ENCODE assay signal across 1 cellular context in the genomic region with DNA sequence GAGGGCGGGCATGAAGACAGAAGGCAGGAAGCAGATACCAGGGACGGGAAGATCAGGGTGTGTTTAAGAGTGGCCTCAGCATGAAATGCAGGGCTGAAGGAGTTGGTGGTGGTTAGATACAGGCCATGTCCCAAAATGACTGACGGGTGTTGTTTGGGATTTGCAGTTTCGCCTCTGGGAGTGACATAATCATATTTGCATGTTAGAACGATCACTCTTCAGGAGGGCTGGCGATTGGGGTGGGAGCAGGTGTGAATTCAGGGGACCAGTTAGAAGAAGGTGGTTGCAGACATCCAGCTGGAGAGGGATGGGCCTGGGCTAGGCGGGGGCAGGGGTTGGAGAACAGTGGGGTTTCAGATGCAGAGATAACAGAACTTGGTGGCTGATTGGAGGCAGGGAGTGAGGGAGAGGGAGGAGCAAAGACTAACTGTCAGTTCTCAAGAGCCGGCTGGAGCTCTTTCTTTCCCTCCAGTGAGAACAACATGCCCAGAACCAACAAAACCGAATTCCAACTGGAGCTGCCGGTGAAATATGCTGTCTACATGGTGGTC.
A peak's percentile ranks its signal among the peaks of the same experiment; 100 is the strongest.
TF ChIP-seq lines count a peak whose summit lies in the region.

No MANE protein-coding gene starts in this region.

TF ChIP-seq in K562, 482 proteins besides CTCF, POLR2A, EP300 and RAD21 (continued from another document):
- TF ChIP-seq, protein P1, sequence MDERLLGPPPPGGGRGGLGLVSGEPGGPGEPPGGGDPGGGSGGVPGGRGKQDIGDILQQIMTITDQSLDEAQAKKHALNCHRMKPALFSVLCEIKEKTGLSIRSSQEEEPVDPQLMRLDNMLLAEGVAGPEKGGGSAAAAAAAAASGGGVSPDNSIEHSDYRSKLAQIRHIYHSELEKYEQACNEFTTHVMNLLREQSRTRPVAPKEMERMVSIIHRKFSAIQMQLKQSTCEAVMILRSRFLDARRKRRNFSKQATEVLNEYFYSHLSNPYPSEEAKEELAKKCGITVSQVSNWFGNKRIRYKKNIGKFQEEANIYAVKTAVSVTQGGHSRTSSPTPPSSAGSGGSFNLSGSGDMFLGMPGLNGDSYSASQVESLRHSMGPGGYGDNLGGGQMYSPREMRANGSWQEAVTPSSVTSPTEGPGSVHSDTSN (CRISPR knock-in tag; IDR thresholded peaks at IDR 0.05; ENCODE audit: low read depth), result no peak
- TF ChIP-seq, protein P1 (tag; conservative IDR thresholded peaks at IDR 0.05; ENCODE audit: low read depth), result peak; percentile 70
- TF ChIP-seq, protein P2, sequence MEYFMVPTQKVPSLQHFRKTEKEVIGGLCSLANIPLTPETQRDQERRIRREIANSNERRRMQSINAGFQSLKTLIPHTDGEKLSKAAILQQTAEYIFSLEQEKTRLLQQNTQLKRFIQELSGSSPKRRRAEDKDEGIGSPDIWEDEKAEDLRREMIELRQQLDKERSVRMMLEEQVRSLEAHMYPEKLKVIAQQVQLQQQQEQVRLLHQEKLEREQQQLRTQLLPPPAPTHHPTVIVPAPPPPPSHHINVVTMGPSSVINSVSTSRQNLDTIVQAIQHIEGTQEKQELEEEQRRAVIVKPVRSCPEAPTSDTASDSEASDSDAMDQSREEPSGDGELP (CRISPR knock-in tag; IDR thresholded peaks at IDR 0.05; ENCODE audit: borderline replicate concordance), result 0 out of 2 replicates have a peak, but pooled peaks have one; percentile 21
- TF ChIP-seq, protein P3, sequence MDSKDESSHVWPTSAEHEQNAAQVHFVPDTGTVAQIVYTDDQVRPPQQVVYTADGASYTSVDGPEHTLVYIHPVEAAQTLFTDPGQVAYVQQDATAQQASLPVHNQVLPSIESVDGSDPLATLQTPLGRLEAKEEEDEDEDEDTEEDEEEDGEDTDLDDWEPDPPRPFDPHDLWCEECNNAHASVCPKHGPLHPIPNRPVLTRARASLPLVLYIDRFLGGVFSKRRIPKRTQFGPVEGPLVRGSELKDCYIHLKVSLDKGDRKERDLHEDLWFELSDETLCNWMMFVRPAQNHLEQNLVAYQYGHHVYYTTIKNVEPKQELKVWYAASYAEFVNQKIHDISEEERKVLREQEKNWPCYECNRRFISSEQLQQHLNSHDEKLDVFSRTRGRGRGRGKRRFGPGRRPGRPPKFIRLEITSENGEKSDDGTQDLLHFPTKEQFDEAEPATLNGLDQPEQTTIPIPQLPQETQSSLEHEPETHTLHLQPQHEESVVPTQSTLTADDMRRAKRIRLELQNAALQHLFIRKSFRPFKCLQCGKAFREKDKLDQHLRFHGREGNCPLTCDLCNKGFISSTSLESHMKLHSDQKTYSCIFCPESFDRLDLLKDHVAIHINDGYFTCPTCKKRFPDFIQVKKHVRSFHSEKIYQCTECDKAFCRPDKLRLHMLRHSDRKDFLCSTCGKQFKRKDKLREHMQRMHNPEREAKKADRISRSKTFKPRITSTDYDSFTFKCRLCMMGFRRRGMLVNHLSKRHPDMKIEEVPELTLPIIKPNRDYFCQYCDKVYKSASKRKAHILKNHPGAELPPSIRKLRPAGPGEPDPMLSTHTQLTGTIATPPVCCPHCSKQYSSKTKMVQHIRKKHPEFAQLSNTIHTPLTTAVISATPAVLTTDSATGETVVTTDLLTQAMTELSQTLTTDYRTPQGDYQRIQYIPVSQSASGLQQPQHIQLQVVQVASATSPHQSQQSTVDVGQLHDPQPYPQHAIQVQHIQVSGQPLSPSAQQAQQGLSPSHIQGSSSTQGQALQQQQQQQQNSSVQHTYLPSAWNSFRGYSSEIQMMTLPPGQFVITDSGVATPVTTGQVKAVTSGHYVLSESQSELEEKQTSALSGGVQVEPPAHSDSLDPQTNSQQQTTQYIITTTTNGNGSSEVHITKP (IDR thresholded peaks at IDR 0.05; ENCODE audit: partially characterized antibody), result no peak
- TF ChIP-seq GTF2A2 (tag; IDR thresholded peaks at IDR 0.05) (no peak), HNRNPL (IDR thresholded peaks at IDR 0.05; ENCODE audit: low read depth, low read length) (no peak), CHD4 (IDR thresholded peaks at IDR 0.05; ENCODE audit: insufficient read depth, insufficient replicate concordance, low read depth, low read length, poor library complexity, severe bottlenecking) (no peak), CREB3 (tag; conservative IDR thresholded peaks at IDR 0.05; ENCODE audit: low read depth) (no peak), SNRNP70 (optimal IDR thresholded peaks at IDR 0.05; ENCODE audit: low read depth, low read length) (no peak), ZKSCAN1 (IDR thresholded peaks at IDR 0.05; ENCODE audit: low read depth, low read length) (no peak)
